8 cellular contexts compared by ENCODE assay signal in genomic region chr2:88055049-88055435, GRCh38. TPM values are rescaled to one million over a fixed set of nuclear protein-coding genes. Genes with fewer than 3 reads are reported as not detected.
DNase-seq lines count a peak whose midpoint lies in the region; ATAC-seq and TF ChIP-seq lines count a peak whose summit lies in the region.

No MANE protein-coding gene starts in this region.

- no peak for TF ChIP-seq CTCF in OCI-LY1 (IDR thresholded peaks at IDR 0.05; ENCODE audit: low read length)
- no peak for TF ChIP-seq CTCF in mesothelial cell of epicardium (IDR thresholded peaks at IDR 0.05; ENCODE audit: unreplicated experiment)

- H3K27me3 ChIP-seq in OCI-LY1 (ENCODE audit: insufficient read depth, low read length), result no peaks in the 10 kb centered on the region

- peak overlapping the region; percentile 89 for H3K4me3 ChIP-seq in OCI-LY1 (ENCODE audit: low read depth, low read length, poor library complexity, severe bottlenecking)

- no peaks in the 10 kb centered on the region for H3K9me2 ChIP-seq in OCI-LY1 (ENCODE audit: low read depth, low read length)

- H3K79me2 ChIP-seq in OCI-LY1 (ENCODE audit: insufficient read depth, low read length), result peaks cover 24% of the 10 kb centered on the region

- no peaks in the 10 kb centered on the region for H3K27me3 Mint-ChIP-seq in mesothelial cell of epicardium (ENCODE audit: low read depth)

- H3K4me1 ChIP-seq in OCI-LY1 (ENCODE audit: insufficient read depth, low read length, severe bottlenecking), result peaks cover 28% of the 10 kb centered on the region

- H3K27ac Mint-ChIP-seq in mesothelial cell of epicardium, result peak overlapping the region; percentile 95

- H3K9me3 ChIP-seq in OCI-LY1 (ENCODE audit: low read length), result no peaks in the 10 kb centered on the region

- H3K4me2 ChIP-seq in OCI-LY1 (ENCODE audit: low read length), result peak overlapping the region; percentile 85

- H2AFZ ChIP-seq in OCI-LY1 (ENCODE audit: low read length), result no peak overlapping the region

- H3K4me3 Mint-ChIP-seq in mesothelial cell of epicardium, result peak overlapping the region; percentile 89

- peak; percentile 70 for DNase-seq in DMS53 (lab: John Stamatoyannopoulos, UW)
- DNase-seq in DMS53 treated with DMSO at 0.1 percent for 48 hours (lab: John Stamatoyannopoulos, UW; ENCODE audit: unreplicated experiment), result no peak
- DNase-seq in dermis blood vessel endothelial cell, result peak; percentile 50
- no peak for DNase-seq in mesothelial cell of epicardium (ENCODE audit: low spot score in 2 of 2, unreplicated experiment in 2 of 2)
- DNase-seq in iPS-NIHi7 (ENCODE audit: extremely low spot score), result no peak

- H3K9me3 Mint-ChIP-seq in mesothelial cell of epicardium, result no peaks in the 10 kb centered on the region

- H4K20me1 ChIP-seq in OCI-LY1 (ENCODE audit: insufficient read depth, low read length), result no peaks in the 10 kb centered on the region

- no peaks in the 10 kb centered on the region for H3F3A ChIP-seq in OCI-LY1 (ENCODE audit: insufficient read depth, low read length)

- peak overlapping the region; percentile 91 for H3K9ac ChIP-seq in OCI-LY1 (ENCODE audit: low read length)

- ATAC-seq in HG02759 (IDR thresholded peaks at IDR 0.05; ENCODE audit: unreplicated experiment), result no peak
- no peak for ATAC-seq in HG02970 (IDR thresholded peaks at IDR 0.05; ENCODE audit: low FRiP score, unreplicated experiment)

- peaks cover 44% of the 10 kb centered on the region for H3K4me1 Mint-ChIP-seq in mesothelial cell of epicardium

- H3K36me3 Mint-ChIP-seq in mesothelial cell of epicardium, result no peaks in the 10 kb centered on the region

- peaks cover 27% of the 10 kb centered on the region for H3K36me3 ChIP-seq in OCI-LY1 (ENCODE audit: insufficient read depth, low read length)

- H3K27ac ChIP-seq in OCI-LY1 (ENCODE audit: low read depth, low read length, poor library complexity, severe bottlenecking), result peak overlapping the region; percentile 33

RNA-seq across cellular contexts. Expression of gene KRCC1, which starts 0.5 kb away (rescaled TPM):
- total RNA-seq in dermis blood vessel endothelial cell (17.5 and 19.9 TPM in 2 replicates), mesothelial cell of epicardium (17.0 to 20.7 TPM (median 19.6 TPM) in 3 replicates)

RNA-seq across cellular contexts. Expression of gene SMYD1, which starts 12.6 kb away (rescaled TPM):
- not detected in 2 replicates for total RNA-seq in dermis blood vessel endothelial cell
- not detected in 3 replicates for total RNA-seq in mesothelial cell of epicardium

RNA-seq across cellular contexts. Expression of gene RNU2-63P, which starts 38.7 kb away (rescaled TPM):
- total RNA-seq in dermis blood vessel endothelial cell (not detected in 2 replicates), mesothelial cell of epicardium (10.0 to 14.8 TPM (median 13.0 TPM) in 3 replicates)

Comparison
In these comparisons a context has a peak if more than half of its experiments do, and no peak if none do; other contexts are left out.
1. DNase-seq: peak in DMS53 (single experiment) and dermis blood vessel endothelial cell (single experiment); none in DMS53 treated with DMSO at 0.1 percent for 48 hours (single experiment), mesothelial cell of epicardium (0 of 2) and iPS-NIHi7 (single experiment).
2. RNA of gene RNU2-63P, which starts 38.7 kb away (total RNA-seq): 10.0 to 14.8 TPM in mesothelial cell of epicardium; not detected in dermis blood vessel endothelial cell; every median in the first group is over 10 times any median in the second.